ENCODE assay signal across 1 cellular context in the genomic region with DNA sequence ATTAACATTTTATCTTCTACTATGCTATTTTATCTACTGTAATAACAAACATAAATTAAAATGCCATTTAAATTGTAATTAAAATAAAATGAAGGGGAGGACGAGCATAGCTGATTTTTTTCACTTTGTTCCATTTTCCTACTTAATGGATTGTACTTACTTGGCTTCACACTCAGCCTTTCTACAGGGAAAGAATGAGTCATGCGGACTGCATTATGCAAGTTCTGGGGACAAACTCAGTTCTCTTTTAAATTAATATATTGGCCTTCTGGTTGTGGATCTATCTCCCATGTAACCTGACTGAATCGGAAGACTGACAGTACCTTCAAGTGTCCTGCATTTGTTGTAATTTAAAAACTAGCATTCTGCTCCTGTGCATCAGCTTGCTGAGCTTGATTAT.
TF ChIP-seq lines count a peak whose summit lies in the region.

No MANE protein-coding gene starts in this region.

TF ChIP-seq in HepG2, 621 proteins besides CTCF, POLR2A, EP300 and RAD21:
- no peak for TF ChIP-seq ELF3 (CRISPR knock-in tag; IDR thresholded peaks at IDR 0.05)
- TF ChIP-seq CEBPB (IDR thresholded peaks at IDR 0.05; ENCODE audit: borderline replicate concordance, low read depth, low read length) = 0 out of 2 replicates have a peak, but pooled peaks have one; percentile 4
- no peak for TF ChIP-seq JUN (CRISPR knock-in tag; IDR thresholded peaks at IDR 0.05)
